12 cellular contexts compared by ENCODE assay signal in genomic region chr6:5116243-5116991, GRCh38.
"Had no signal": no experiment of that assay in that cellular context is flagged by ENCODE, and none has a peak within 500 bp of the region (broad histone marks: within the 10 kb centered on the region; RNA-seq: fewer than 3 reads in every experiment).

No MANE protein-coding gene starts in this region.

- H3K4me1 ChIP-seq: pancreas, stomach had no signal

- H3K9me3 Mint-ChIP-seq: natural killer cell had no signal

- H3K4me3 ChIP-seq: pancreas, smooth muscle cell, stomach had no signal

- DNase-seq: activated CD4-positive, alpha-beta T cell treated with anti-CD3 and anti-CD28 coated beads, Interleukin-2, amount 50 U/mL, for 48 hours; effector CD8-positive, alpha-beta T cell; mesendoderm; natural killer cell; pancreas; stimulated activated CD4-positive, alpha-beta T cell treated with anti-CD3 and anti-CD28 coated beads, Interleukin-4, amount 100 ng/mL, for 1 hour; stomach; trophoblast cell had no signal

- H3K27ac Mint-ChIP-seq: activated naive CD8-positive, alpha-beta T cell; natural killer cell had no signal

- H3K27me3 ChIP-seq: neutrophil, pancreas, stomach had no signal

- H3K9me3 ChIP-seq: neutrophil, pancreas, stomach had no signal

- H3K27ac ChIP-seq: neutrophil, pancreas, stomach had no signal

- H3K4me1 Mint-ChIP-seq: natural killer cell had no signal

- ATAC-seq: natural killer cell, sciatic nerve had no signal

- H3K27me3 Mint-ChIP-seq: activated naive CD8-positive, alpha-beta T cell had no signal

- H3K4me2 ChIP-seq: smooth muscle cell had no signal

- H3K36me3 ChIP-seq: neutrophil, pancreas had no signal

- H3K4me3 Mint-ChIP-seq: activated naive CD8-positive, alpha-beta T cell; natural killer cell had no signal
